25 cellular contexts compared by ENCODE assay signal in genomic region chr2:119112770-119113488, GRCh38. TPM values are rescaled to one million over a fixed set of nuclear protein-coding genes. Genes with fewer than 3 reads are reported as not detected.
"Had no signal": no experiment of that assay in that cellular context is flagged by ENCODE, and none has a peak within 500 bp of the region (broad histone marks: within the 10 kb centered on the region; RNA-seq: fewer than 3 reads in every experiment).

No MANE protein-coding gene starts in this region.

- H3K4me1 ChIP-seq: foreskin keratinocyte had no signal

- H3K4me1 Mint-ChIP-seq: mesothelial cell of epicardium, natural killer cell, T-helper 17 cell had no signal

- DNase-seq: activated CD4-positive, alpha-beta T cell treated with anti-CD3 and anti-CD28 coated beads for 4 hours; activated CD4-positive, alpha-beta T cell treated with anti-CD3 and anti-CD28 coated beads, Interleukin-2, amount 50 U/mL, for 48 hours; activated CD4-positive, CD25-positive, alpha-beta regulatory T cell; activated gamma-delta T cell treated with Interleukin-2 at 50 U/mL for 16 hours; aorta; effector CD4-positive, alpha-beta T cell; erythroblast; foreskin keratinocyte; left colon; natural killer cell; stimulated activated CD4-positive, alpha-beta T cell treated with anti-CD3 and anti-CD28 coated beads, Interleukin-4, amount 100 ng/mL, for 24 hours; stimulated activated naive CD8-positive, alpha-beta T cell treated with anti-CD3 and anti-CD28 coated beads, Interleukin-15, Interleukin-2, amounts not matched to agents 100 U/mL and 50 U/mL, for 24 hours; SW 1271; T-helper 17 cell had no signal

- H3K36me3 Mint-ChIP-seq: brain, mesothelial cell of epicardium, natural killer cell had no signal

- H3K4me3 Mint-ChIP-seq: activated T-helper 1 cell treated with anti-CD3 and anti-CD28 coated beads, Interleukin-12 subunit alpha, Interleukin-12 subunit beta, Interleukin-2, Interleukin-4 antibody, amounts not matched to agents 30 ng/mL and 10 ng/mL and 1 ng/mL, durations not matched to agents 14 hours and 24 hours and 36 hours; brain; mesothelial cell of epicardium; natural killer cell; T-helper 17 cell had no signal

- H3K27ac Mint-ChIP-seq: activated naive CD4-positive, alpha-beta T cell treated with anti-CD3 and anti-CD28 coated beads, Interleukin-2, amount 50 U/mL, for 72 hours; activated T-helper 1 cell treated with anti-CD3 and anti-CD28 coated beads, Interleukin-12 subunit alpha, Interleukin-12 subunit beta, Interleukin-2, Interleukin-4 antibody, amounts not matched to agents 30 ng/mL and 10 ng/mL and 1 ng/mL, durations not matched to agents 14 hours and 24 hours and 36 hours; brain; mesothelial cell of epicardium; natural killer cell; T-helper 17 cell had no signal

- H3K27me3 ChIP-seq: foreskin keratinocyte had no signal

- H3K27ac ChIP-seq: foreskin keratinocyte had no signal

- ATAC-seq: foreskin keratinocyte, left colon, natural killer cell, T-helper 17 cell had no signal

RNA-seq across cellular contexts. Expression of gene C1QL2, which starts 45.6 kb away (rescaled TPM):
- total RNA-seq: activated naive CD4-positive, alpha-beta T cell treated with anti-CD3 and anti-CD28 coated beads, Interleukin-2, amount 50 U/mL, for 72 hours; activated T-helper 1 cell treated with anti-CD3 and anti-CD28 coated beads, Interleukin-12 subunit alpha, Interleukin-12 subunit beta, Interleukin-2, Interleukin-4 antibody, amounts not matched to agents 30 ng/mL and 10 ng/mL and 1 ng/mL, durations not matched to agents 14 hours and 24 hours and 36 hours; aorta; cardiac septum; chondrocyte; foreskin keratinocyte; left colon; lung microvascular endothelial cell; mesothelial cell of epicardium; natural killer cell; osteoblast; subcutaneous adipose tissue; T-helper 17 cell; urinary bladder had no signal
- polyA plus RNA-seq: foreskin keratinocyte, keratinocyte had no signal
